In genomic region chr6:121780325-121781313, GRCh38 we compare ENCODE assay signal across 9 cellular contexts.
DNase-seq lines count a peak whose midpoint lies in the region; ATAC-seq, FAIRE-seq and TF ChIP-seq lines count a peak whose summit lies in the region.
"Had no signal": no experiment of that assay in that cellular context is flagged by ENCODE, and none has a peak within 500 bp of the region (broad histone marks: within the 10 kb centered on the region; RNA-seq: fewer than 3 reads in every experiment).

No MANE protein-coding gene starts in this region.

- in situ Hi-C loops in KBM-7 (cut with MboI; ENCODE audit: low pct_unique_long_range_greater_than_20kb, low sequenced_read_pairs): no loop called here

- TF ChIP-seq CTCF in fibroblast of mammary gland (conservative IDR thresholded peaks at IDR 0.05; ENCODE audit: control insufficient read depth, insufficient read depth, low read depth, low read length): no peak

- H3K4me3 ChIP-seq in fibroblast of mammary gland (ENCODE audit: control insufficient read depth, low read depth, low read length): no peak overlapping the region

- no peak for FAIRE-seq in frontal cortex (lab: Jason Lieb, UNC)

- ATAC-seq in GM21447 (IDR thresholded peaks at IDR 0.05; ENCODE audit: unreplicated experiment): no peak

- DNase-seq in EL (peak; percentile 74), NCI-H82 (lab: John Stamatoyannopoulos, UW) (peak; percentile 58), fibroblast of mammary gland (ENCODE audit: low read depth) (peak; percentile 98), renal cortical epithelial cell (ENCODE audit: low read depth) (peak; percentile 88), frontal cortex (ENCODE audit: low spot score in 2 of 2) (no peak), KBM-7 (no peak), KG1 (lab: John Stamatoyannopoulos, UW) (no peak)
- DNase-seq: activated T-cell treated with anti-CD3 and anti-CD28 coated beads, Interleukin-2, amount 50 U/mL, for 4 hours had no signal

Comparison
In these comparisons a context has a peak if more than half of its experiments do, and no peak if none do; other contexts are left out.
1. DNase-seq: peak in EL (single experiment), NCI-H82 (single experiment), fibroblast of mammary gland (single experiment) and renal cortical epithelial cell (single experiment); none in frontal cortex (0 of 2), KBM-7 (single experiment) and KG1 (single experiment).